11 cellular contexts compared by ENCODE assay signal in the genomic region with DNA sequence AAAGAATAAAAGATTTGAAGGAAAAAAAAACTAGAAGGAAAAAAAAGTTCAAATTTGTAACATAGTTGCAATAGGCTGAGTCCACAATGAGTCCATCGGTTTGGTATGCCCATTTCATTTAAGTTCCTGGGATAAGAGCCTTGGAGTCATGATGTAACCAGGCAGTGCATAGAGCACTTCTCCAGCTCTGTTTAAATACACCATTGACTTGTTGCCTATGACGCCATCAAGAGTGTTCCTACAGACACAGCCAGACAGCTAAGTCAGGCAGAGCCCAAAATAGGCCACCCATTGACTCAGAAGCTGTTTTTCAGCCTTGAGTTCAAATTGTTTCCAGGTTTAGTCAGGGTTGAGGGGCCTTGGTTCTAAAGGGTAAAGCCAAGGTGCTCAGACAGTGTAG. TPM values are rescaled to one million over a fixed set of nuclear protein-coding genes. Genes with fewer than 3 reads are reported as not detected.
DNase-seq lines count a peak whose midpoint lies in the region; ATAC-seq and TF ChIP-seq lines count a peak whose summit lies in the region.
"Had no signal": no experiment of that assay in that cellular context is flagged by ENCODE, and none has a peak within 500 bp of the region (broad histone marks: within the 10 kb centered on the region; RNA-seq: fewer than 3 reads in every experiment).

No MANE protein-coding gene starts in this region.

- no peak for ATAC-seq in HG02610 (IDR thresholded peaks at IDR 0.05; ENCODE audit: unreplicated experiment)
- ATAC-seq: activated T-cell treated with anti-CD3 and anti-CD28 coated beads, Interleukin-2, amount 50 U/mL, for 4 hours had no signal

- no peaks in the 10 kb centered on the region for H3K27me3 ChIP-seq in brain microvascular endothelial cell (replicated peaks)
- H3K27me3 ChIP-seq: BLaER1 had no signal

- no peak for TF ChIP-seq CTCF in brain microvascular endothelial cell (IDR thresholded peaks at IDR 0.05; ENCODE audit: low read depth, low read length, missing control alignments)

- in situ Hi-C loops in brain microvascular endothelial cell (cut with HindIII; ENCODE audit: low pct_ligation_motif_present, low sequenced_read_pairs): no loop called here

- peaks cover 1% of the 10 kb centered on the region for H3K4me1 Mint-ChIP-seq in activated CD4-positive, alpha-beta memory T cell treated with anti-CD3 and anti-CD28 coated beads, Interleukin-2, amount 10 ng/mL, durations not matched to agents 7 days and 5 days

- no peak overlapping the region for H3K27ac Mint-ChIP-seq in activated CD4-positive, alpha-beta memory T cell treated with anti-CD3 and anti-CD28 coated beads, Interleukin-2, amount 10 ng/mL, durations not matched to agents 7 days and 5 days

- H3K36me3 Mint-ChIP-seq in activated CD4-positive, alpha-beta memory T cell treated with anti-CD3 and anti-CD28 coated beads, Interleukin-2, amount 10 ng/mL, durations not matched to agents 7 days and 5 days (ENCODE audit: low read depth): no peaks in the 10 kb centered on the region

- no peaks in the 10 kb centered on the region for H3K36me3 ChIP-seq in brain microvascular endothelial cell (replicated peaks)

- POLR2A ChIA-PET in activated CD4-positive, alpha-beta memory T cell treated with anti-CD3 and anti-CD28 coated beads, Interleukin-2, amount 10 ng/mL, durations not matched to agents 7 days and 5 days (lab: Charles Lee): no interaction called here

- H3K9me3 Mint-ChIP-seq in activated CD4-positive, alpha-beta memory T cell treated with anti-CD3 and anti-CD28 coated beads, Interleukin-2, amount 10 ng/mL, durations not matched to agents 7 days and 5 days: no peaks in the 10 kb centered on the region

- DNase-seq in A172 (ENCODE audit: low spot score) (peak; percentile 55), HK-2 (ENCODE audit: unreplicated experiment) (peak; percentile 29), brain microvascular endothelial cell (peak; percentile 96), kidney tubule cell (ENCODE audit: low spot score) (peak; percentile 97), medulla oblongata (ENCODE audit: extremely low spot score) (no peak), GM19240 (ENCODE audit: insufficient read length, low spot score) (no peak)
- DNase-seq in activated CD4-positive, alpha-beta memory T cell treated with anti-CD3 and anti-CD28 coated beads, Interleukin-2, amount 10 ng/mL, durations not matched to agents 7 days and 5 days: no peak
- DNase-seq: activated T-cell treated with anti-CD3 and anti-CD28 coated beads, Interleukin-2, amount 50 U/mL, for 4 hours had no signal

- H3K27ac ChIP-seq in brain microvascular endothelial cell: peak overlapping the region; percentile 82
- H3K27ac ChIP-seq: BLaER1 had no signal

- H3K4me3 Mint-ChIP-seq in activated CD4-positive, alpha-beta memory T cell treated with anti-CD3 and anti-CD28 coated beads, Interleukin-2, amount 10 ng/mL, durations not matched to agents 7 days and 5 days: no peak overlapping the region
- H3K4me3 Mint-ChIP-seq: activated T-cell treated with anti-CD3 and anti-CD28 coated beads, Interleukin-2, amount 50 U/mL, for 4 hours had no signal

- CTCF ChIA-PET in activated CD4-positive, alpha-beta memory T cell treated with anti-CD3 and anti-CD28 coated beads, Interleukin-2, amount 10 ng/mL, durations not matched to agents 7 days and 5 days (lab: Charles Lee): no interaction called here

- H3K4me3 ChIP-seq in brain microvascular endothelial cell (ENCODE audit: low read depth, low read length): no peak overlapping the region
- H3K4me3 ChIP-seq: BLaER1, skin epidermis had no signal

- no peaks in the 10 kb centered on the region for H3K27me3 Mint-ChIP-seq in activated CD4-positive, alpha-beta memory T cell treated with anti-CD3 and anti-CD28 coated beads, Interleukin-2, amount 10 ng/mL, durations not matched to agents 7 days and 5 days

RNA-seq across cellular contexts. Expression of gene SOCS6, which starts 44.9 kb away (rescaled TPM):
- 22.7 and 27.4 TPM in 2 replicates for total RNA-seq in A172 (2014; rRNA removed; shearing (Covaris generic))
- 1 to 10 TPM; 2.1 TPM for total RNA-seq in activated CD4-positive, alpha-beta memory T cell treated with anti-CD3 and anti-CD28 coated beads, Interleukin-2, amount 10 ng/mL, durations not matched to agents 7 days and 5 days

Comparison
In these comparisons a context has a peak if more than half of its experiments do, and no peak if none do; other contexts are left out.
1. DNase-seq: peak in A172 (single experiment), HK-2 (single experiment), brain microvascular endothelial cell (single experiment) and kidney tubule cell (single experiment); none in medulla oblongata (single experiment), activated CD4-positive, alpha-beta memory T cell treated with anti-CD3 and anti-CD28 coated beads, Interleukin-2, amount 10 ng/mL, durations not matched to agents 7 days and 5 days (single experiment) and GM19240 (single experiment).